In the genomic region with DNA sequence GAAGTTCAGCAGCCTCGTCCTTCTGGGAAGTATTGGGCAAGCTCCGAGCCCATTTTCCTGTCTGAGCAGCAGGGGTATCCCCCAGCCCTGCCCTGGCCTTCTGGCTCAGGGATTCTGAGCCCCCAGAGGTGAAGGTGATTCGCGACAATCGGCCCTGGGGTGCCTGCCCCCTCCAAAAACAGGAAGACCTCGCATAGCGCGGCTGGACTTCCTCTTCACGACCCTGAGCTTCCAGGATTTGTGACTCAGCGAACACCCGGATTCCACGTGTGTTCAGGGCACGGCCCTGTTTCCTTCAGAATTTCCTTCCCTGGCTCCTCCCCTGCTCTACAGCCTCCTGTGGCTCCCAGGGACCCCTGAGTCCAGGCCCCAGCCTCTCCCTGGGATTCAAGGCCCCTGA, we compare ENCODE assay signal across 1 cellular context.
TF ChIP-seq lines count a peak whose summit lies in the region.

A gene with protein sequence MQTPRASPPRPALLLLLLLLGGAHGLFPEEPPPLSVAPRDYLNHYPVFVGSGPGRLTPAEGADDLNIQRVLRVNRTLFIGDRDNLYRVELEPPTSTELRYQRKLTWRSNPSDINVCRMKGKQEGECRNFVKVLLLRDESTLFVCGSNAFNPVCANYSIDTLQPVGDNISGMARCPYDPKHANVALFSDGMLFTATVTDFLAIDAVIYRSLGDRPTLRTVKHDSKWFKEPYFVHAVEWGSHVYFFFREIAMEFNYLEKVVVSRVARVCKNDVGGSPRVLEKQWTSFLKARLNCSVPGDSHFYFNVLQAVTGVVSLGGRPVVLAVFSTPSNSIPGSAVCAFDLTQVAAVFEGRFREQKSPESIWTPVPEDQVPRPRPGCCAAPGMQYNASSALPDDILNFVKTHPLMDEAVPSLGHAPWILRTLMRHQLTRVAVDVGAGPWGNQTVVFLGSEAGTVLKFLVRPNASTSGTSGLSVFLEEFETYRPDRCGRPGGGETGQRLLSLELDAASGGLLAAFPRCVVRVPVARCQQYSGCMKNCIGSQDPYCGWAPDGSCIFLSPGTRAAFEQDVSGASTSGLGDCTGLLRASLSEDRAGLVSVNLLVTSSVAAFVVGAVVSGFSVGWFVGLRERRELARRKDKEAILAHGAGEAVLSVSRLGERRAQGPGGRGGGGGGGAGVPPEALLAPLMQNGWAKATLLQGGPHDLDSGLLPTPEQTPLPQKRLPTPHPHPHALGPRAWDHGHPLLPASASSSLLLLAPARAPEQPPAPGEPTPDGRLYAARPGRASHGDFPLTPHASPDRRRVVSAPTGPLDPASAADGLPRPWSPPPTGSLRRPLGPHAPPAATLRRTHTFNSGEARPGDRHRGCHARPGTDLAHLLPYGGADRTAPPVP (minus strand): TSS at position 116 of the 400 bp plus-strand sequence. CDS start 1,227 bp downstream, outside the sequence.

TF ChIP-seq in SK-N-SH, 30 proteins besides CTCF, POLR2A, EP300 and RAD21 (continued from another document):
- TF ChIP-seq, protein P1, sequence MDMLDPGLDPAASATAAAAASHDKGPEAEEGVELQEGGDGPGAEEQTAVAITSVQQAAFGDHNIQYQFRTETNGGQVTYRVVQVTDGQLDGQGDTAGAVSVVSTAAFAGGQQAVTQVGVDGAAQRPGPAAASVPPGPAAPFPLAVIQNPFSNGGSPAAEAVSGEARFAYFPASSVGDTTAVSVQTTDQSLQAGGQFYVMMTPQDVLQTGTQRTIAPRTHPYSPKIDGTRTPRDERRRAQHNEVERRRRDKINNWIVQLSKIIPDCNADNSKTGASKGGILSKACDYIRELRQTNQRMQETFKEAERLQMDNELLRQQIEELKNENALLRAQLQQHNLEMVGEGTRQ (IDR thresholded peaks at IDR 0.05; ENCODE audit: borderline replicate concordance, low read depth, low read length): no peak
- TF ChIP-seq YY1 (IDR thresholded peaks at IDR 0.05; ENCODE audit: low read depth): no peak
- TF ChIP-seq, protein P2, sequence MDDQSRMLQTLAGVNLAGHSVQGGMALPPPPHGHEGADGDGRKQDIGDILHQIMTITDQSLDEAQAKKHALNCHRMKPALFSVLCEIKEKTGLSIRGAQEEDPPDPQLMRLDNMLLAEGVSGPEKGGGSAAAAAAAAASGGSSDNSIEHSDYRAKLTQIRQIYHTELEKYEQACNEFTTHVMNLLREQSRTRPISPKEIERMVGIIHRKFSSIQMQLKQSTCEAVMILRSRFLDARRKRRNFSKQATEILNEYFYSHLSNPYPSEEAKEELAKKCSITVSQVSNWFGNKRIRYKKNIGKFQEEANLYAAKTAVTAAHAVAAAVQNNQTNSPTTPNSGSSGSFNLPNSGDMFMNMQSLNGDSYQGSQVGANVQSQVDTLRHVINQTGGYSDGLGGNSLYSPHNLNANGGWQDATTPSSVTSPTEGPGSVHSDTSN (IDR thresholded peaks at IDR 0.05): no peak
- no peak for TF ChIP-seq JUND (IDR thresholded peaks at IDR 0.05)
- TF ChIP-seq, protein P3, sequence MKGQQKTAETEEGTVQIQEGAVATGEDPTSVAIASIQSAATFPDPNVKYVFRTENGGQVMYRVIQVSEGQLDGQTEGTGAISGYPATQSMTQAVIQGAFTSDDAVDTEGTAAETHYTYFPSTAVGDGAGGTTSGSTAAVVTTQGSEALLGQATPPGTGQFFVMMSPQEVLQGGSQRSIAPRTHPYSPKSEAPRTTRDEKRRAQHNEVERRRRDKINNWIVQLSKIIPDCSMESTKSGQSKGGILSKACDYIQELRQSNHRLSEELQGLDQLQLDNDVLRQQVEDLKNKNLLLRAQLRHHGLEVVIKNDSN (IDR thresholded peaks at IDR 0.05; ENCODE audit: borderline replicate concordance, low read depth): no peak
- no peak for TF ChIP-seq FOXM1 (IDR thresholded peaks at IDR 0.05; ENCODE audit: low read depth)
- no peak for TF ChIP-seq POLR2AphosphoS5 (IDR thresholded peaks at IDR 0.05; ENCODE audit: low read depth, low read length)
- no peak for TF ChIP-seq FOXJ3 (CRISPR knock-in tag; IDR thresholded peaks at IDR 0.05)
- TF ChIP-seq ELF1 (IDR thresholded peaks at IDR 0.05): no peak
- TF ChIP-seq MXI1 (IDR thresholded peaks at IDR 0.05; ENCODE audit: low read depth, low read length): no peak
